ENCODE assay signal across 8 cellular contexts in the genomic region with DNA sequence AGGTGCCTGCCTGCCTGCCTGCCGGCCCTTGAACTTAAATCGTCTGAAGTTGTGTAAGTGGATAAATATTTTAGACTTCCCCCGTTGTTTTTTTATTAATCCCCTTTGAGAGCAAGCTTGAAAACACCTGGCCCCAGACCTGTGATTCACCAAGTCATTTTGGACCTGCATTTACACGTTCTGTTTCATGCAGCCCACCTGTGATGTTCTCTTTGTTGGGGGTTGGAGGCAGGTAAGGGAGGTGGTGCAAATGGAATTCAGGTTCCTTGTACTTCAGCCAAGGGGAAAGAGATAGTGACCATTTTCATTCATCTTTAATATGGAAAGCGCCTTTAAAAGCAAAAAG. TPM values are rescaled to one million over a fixed set of nuclear protein-coding genes. Genes with fewer than 3 reads are reported as not detected.
DNase-seq lines count a peak whose midpoint lies in the region; ATAC-seq, FAIRE-seq and TF ChIP-seq lines count a peak whose summit lies in the region.

No MANE protein-coding gene starts in this region.

- CTCF ChIA-PET in activated CD4-positive, alpha-beta T cell treated with anti-CD3 and anti-CD28 coated beads for 36 hours (lab: Charles Lee): interaction anchor here (0.8 to 1.1 kb wide), 4 partner anchors 11 to 215 kb away, joined by 3 read pairs; no protein-coding TSS in a partner anchor

- no peaks in the 10 kb centered on the region for H3K27me3 Mint-ChIP-seq in activated CD4-positive, alpha-beta T cell treated with anti-CD3 and anti-CD28 coated beads for 36 hours
- no peaks in the 10 kb centered on the region for H3K27me3 Mint-ChIP-seq in activated naive CD8-positive, alpha-beta T cell treated with anti-CD3 and anti-CD28 coated beads for 36 hours

- H3K4me1 Mint-ChIP-seq in activated CD4-positive, alpha-beta T cell treated with anti-CD3 and anti-CD28 coated beads for 36 hours: peaks cover 13% of the 10 kb centered on the region
- peaks cover 31% of the 10 kb centered on the region for H3K4me1 Mint-ChIP-seq in activated naive CD8-positive, alpha-beta T cell treated with anti-CD3 and anti-CD28 coated beads for 36 hours

- intact Hi-C loops in activated CD4-positive, alpha-beta T cell treated with anti-CD3 and anti-CD28 coated beads for 36 hours (cut with DNase I, micrococcal nuclease): loop anchor here (1.0 to 5.0 kb wide), 4 partner anchors 12 to 108 kb away; a partner anchor contains a TSS
- intact Hi-C loops in testis (cut with DNase I; ENCODE audit: low total_unique reads): no loop called here

- no peaks in the 10 kb centered on the region for H3K9me3 Mint-ChIP-seq in activated CD4-positive, alpha-beta T cell treated with anti-CD3 and anti-CD28 coated beads for 36 hours (ENCODE audit: low read depth)
- no peaks in the 10 kb centered on the region for H3K9me3 Mint-ChIP-seq in activated naive CD8-positive, alpha-beta T cell treated with anti-CD3 and anti-CD28 coated beads for 36 hours

- peak overlapping the region; percentile 75 for H3K4me3 ChIP-seq in kidney epithelial cell (ENCODE audit: low read depth, low read length)
- peak overlapping the region; percentile 70 to 82 for H3K4me3 ChIP-seq in testis

- no peak for TF ChIP-seq POLR2A in testis (IDR thresholded peaks at IDR 0.05)

- peak overlapping the region; percentile 81 for H3K4me3 Mint-ChIP-seq in activated CD4-positive, alpha-beta T cell treated with anti-CD3 and anti-CD28 coated beads for 36 hours
- peak overlapping the region; percentile 86 for H3K4me3 Mint-ChIP-seq in activated naive CD8-positive, alpha-beta T cell treated with anti-CD3 and anti-CD28 coated beads for 36 hours

- H3K9me3 ChIP-seq in testis: no peaks in the 10 kb centered on the region

- WGBS in testis, 2 donors: 20% methylated on average over 5 of the region's 5 CpGs

- DNase-seq in activated CD4-positive, alpha-beta T cell treated with anti-CD3 and anti-CD28 coated beads for 36 hours: no peak
- no peak for DNase-seq in activated CD4-positive, alpha-beta T cell treated with anti-CD3 and anti-CD28 coated beads for 1 hour
- no peak for DNase-seq in activated naive CD8-positive, alpha-beta T cell treated with anti-CD3 and anti-CD28 coated beads for 36 hours
- DNase-seq in kidney epithelial cell (ENCODE audit: low read depth) (no peak), testis (no peak), nucleus accumbens (lab: John Stamatoyannopoulos, UW) (no peak), HTR-8/SVneo (ENCODE audit: insufficient read length, low spot score) (no peak)

- H3K36me3 Mint-ChIP-seq in activated CD4-positive, alpha-beta T cell treated with anti-CD3 and anti-CD28 coated beads for 36 hours (ENCODE audit: low read depth): peaks cover 22% of the 10 kb centered on the region
- H3K36me3 Mint-ChIP-seq in activated naive CD8-positive, alpha-beta T cell treated with anti-CD3 and anti-CD28 coated beads for 36 hours: peaks cover 9% of the 10 kb centered on the region

- TF ChIP-seq CTCF in kidney epithelial cell (IDR thresholded peaks at IDR 0.05; ENCODE audit: insufficient read depth, low read length, poor library complexity, severe bottlenecking) (no peak), testis (IDR thresholded peaks at IDR 0.05) (no peak)

- ATAC-seq in activated CD4-positive, alpha-beta T cell treated with anti-CD3 and anti-CD28 coated beads for 36 hours: no peak
- no peak for ATAC-seq in activated CD4-positive, CD25-positive, alpha-beta regulatory T cell treated with anti-CD3 and anti-CD28 coated beads, Interleukin-2, amount 50 U/mL, for 24 hours

- H3K36me3 ChIP-seq in kidney epithelial cell (ENCODE audit: control insufficient read depth, insufficient read depth, low read length) (no peaks in the 10 kb centered on the region), testis (ENCODE audit: low read depth, missing control alignments) (no peaks in the 10 kb centered on the region)

- H3K27me3 ChIP-seq in kidney epithelial cell (ENCODE audit: control insufficient read depth, insufficient read depth, low read length) (no peaks in the 10 kb centered on the region), testis (no peaks in the 10 kb centered on the region)

- POLR2A ChIA-PET in activated CD4-positive, alpha-beta T cell treated with anti-CD3 and anti-CD28 coated beads for 36 hours (lab: Charles Lee): interaction anchor here (2.4 kb wide), 1 partner anchor 13 kb away, joined by 13 read pairs; no protein-coding TSS in a partner anchor

- no peak for FAIRE-seq in HTR-8/SVneo (lab: Jason Lieb, UNC)

- no peaks in the 10 kb centered on the region for H3K4me1 ChIP-seq in testis

- H3K27ac ChIP-seq in testis: peak overlapping the region in 1 of 2 donors; percentile 73

- peak overlapping the region; percentile 82 for H3K27ac Mint-ChIP-seq in activated CD4-positive, alpha-beta T cell treated with anti-CD3 and anti-CD28 coated beads for 36 hours
- peak overlapping the region; percentile 71 for H3K27ac Mint-ChIP-seq in activated naive CD8-positive, alpha-beta T cell treated with anti-CD3 and anti-CD28 coated beads for 36 hours

RNA-seq across cellular contexts. Expression of a gene that starts 1.2 kb away (rescaled TPM):
- 10 to 100 TPM; 18.2 to 19.3 TPM for total RNA-seq in activated CD4-positive, alpha-beta T cell treated with anti-CD3 and anti-CD28 coated beads for 36 hours
- total RNA-seq in activated naive CD8-positive, alpha-beta T cell treated with anti-CD3 and anti-CD28 coated beads for 36 hours: 10 to 100 TPM; 15.7 to 17.5 TPM
- total RNA-seq in kidney epithelial cell (29.3 and 34.2 TPM in 2 replicates), testis (10 to 100 TPM; 22.6 to 24.3 TPM)
- polyA plus RNA-seq in testis (ENCODE audit: insufficient read depth, low read depth, low replicate concordance): 48.3 TPM

RNA-seq across cellular contexts. Expression of a gene that starts 18.8 kb away (rescaled TPM):
- under 1 TPM; 0.21 to 0.34 TPM for total RNA-seq in activated CD4-positive, alpha-beta T cell treated with anti-CD3 and anti-CD28 coated beads for 36 hours
- total RNA-seq in activated naive CD8-positive, alpha-beta T cell treated with anti-CD3 and anti-CD28 coated beads for 36 hours: under 1 TPM in 1 of 2 experiments, not detected in 1; 0.32 TPM
- total RNA-seq in kidney epithelial cell (0.29 and 1.6 TPM in 2 replicates), testis (10 to 100 TPM; 10.4 to 20.8 TPM)
- polyA plus RNA-seq in testis (ENCODE audit: insufficient read depth, low read depth, low replicate concordance): 59.6 TPM
